ENCODE assay signal across 24 cellular contexts in genomic region chr15:96067677-96068076, GRCh38.
DNase-seq lines count a peak whose midpoint lies in the region; ATAC-seq, FAIRE-seq and TF ChIP-seq lines count a peak whose summit lies in the region.
"Had no signal": no experiment of that assay in that cellular context is flagged by ENCODE, and none has a peak within 500 bp of the region (broad histone marks: within the 10 kb centered on the region; RNA-seq: fewer than 3 reads in every experiment).

No MANE protein-coding gene starts in this region.

- H3K4me2 ChIP-seq in BLaER1 (peak overlapping the region; percentile 30; the same call in 1 of the 2 replicates), K562 (ENCODE audit: insufficient read depth, low read length) (no peak overlapping the region)
- H3K4me2 ChIP-seq: A549, GM23338 had no signal

- H3K4me1 Mint-ChIP-seq in Caco-2 (ENCODE audit: low read depth, unreplicated experiment) = peaks cover 18% of the 10 kb centered on the region
- peaks cover 10% of the 10 kb centered on the region for H3K4me1 Mint-ChIP-seq in progenitor cell of endocrine pancreas (ENCODE audit: low read depth)
- H3K4me1 Mint-ChIP-seq: CD4-positive, CD25-positive, alpha-beta regulatory T cell; GM23338 had no signal

- WGBS in K562 (ENCODE audit: insufficient coverage, low coverage, missing lambda C conversion rate) = 75% methylated on average over 2 of the region's 2 CpGs

- H3K9me1 ChIP-seq in K562 (ENCODE audit: control insufficient read depth, insufficient read depth, low read length) = no peaks in the 10 kb centered on the region

- no peaks in the 10 kb centered on the region for H4K20me1 ChIP-seq in BLaER1
- no peaks in the 10 kb centered on the region for H4K20me1 ChIP-seq in K562 (replicated peaks; ENCODE audit: control insufficient read depth, insufficient read depth, low read length)

- no peak for TF ChIP-seq EP300 in K562 (IDR thresholded peaks at IDR 0.05; ENCODE audit: low read length)

- BruUV-seq in Caco-2 (replicated peaks; lab: Mats Ljungman, UMichigan) (no TSS peak), K562 (replicated peaks; lab: Mats Ljungman, UMichigan) (no TSS peak)

- TF ChIP-seq RAD21 in K562 (CRISPR knock-in tag; conservative IDR thresholded peaks at IDR 0.05 in 1 of 2, IDR thresholded peaks at IDR 0.05 in 1 of 2) = no peak

- no peaks in the 10 kb centered on the region for H3K79me2 ChIP-seq in K562 (ENCODE audit: control insufficient read depth, insufficient read depth, low read length)

- H3K27me3 Mint-ChIP-seq in Caco-2 (ENCODE audit: insufficient read depth, unreplicated experiment) (no peaks in the 10 kb centered on the region), progenitor cell of endocrine pancreas (no peaks in the 10 kb centered on the region)
- H3K27me3 Mint-ChIP-seq: CD4-positive, CD25-positive, alpha-beta regulatory T cell had no signal

- POLR2A ChIA-PET in Caco-2 (lab: Charles Lee) (no interaction called here), K562 (lab: Yijun Ruan, JAX) (interaction anchor here (1.0 kb wide), 1 partner anchor 8 kb away, joined by 3 read pairs; no protein-coding TSS in a partner anchor)

- in situ Hi-C loops in K562 (cut with MboI) = no loop called here

- peak; percentile 6 for FAIRE-seq in K562 (lab: Jason Lieb, UNC)
- FAIRE-seq: A549, D721Med, GM12878, GM19239 had no signal

- H3K9me3 Mint-ChIP-seq in Caco-2 (ENCODE audit: unreplicated experiment) (peaks cover 14% of the 10 kb centered on the region), progenitor cell of endocrine pancreas (ENCODE audit: low read depth) (peaks cover 5% of the 10 kb centered on the region)
- H3K9me3 Mint-ChIP-seq: CD8-positive, alpha-beta T cell; GM23338; H9; HFFc6 had no signal

- no peak for TF ChIP-seq POLR2A in K562 (conservative IDR thresholded peaks at IDR 0.05)

- ATAC-seq in K562 (peak; percentile 53), left cardiac atrium (no peak)
- ATAC-seq: A549; CD8-positive, alpha-beta T cell; GM23338 had no signal

- H3K9ac ChIP-seq in BLaER1 (no peak overlapping the region), K562 (ENCODE audit: insufficient read depth in 1 of 2, low read depth in 2 of 2, low read length in 2 of 2) (no peak overlapping the region)

- DNase-seq in Caco-2 (no peak), K562 (ENCODE audit: extremely low read depth in 1 of 4, low spot score in 3 of 4) (no peak), progenitor cell of endocrine pancreas (ENCODE audit: low spot score, unreplicated experiment) (no peak), left cardiac atrium (no peak), NCI-H2171 treated with DMSO at 0.1 percent for 48 hours (lab: John Stamatoyannopoulos, UW) (no peak)
- no peak for DNase-seq in activated CD8-positive, alpha-beta memory T cell treated with anti-CD3 and anti-CD28 coated beads for 24 hours
- DNase-seq: 8988T; ACHN; BE2C; CD4-positive, CD25-positive, alpha-beta regulatory T cell; CD8-positive, alpha-beta T cell; DMS 273 treated with DMSO at 0.1 percent for 48 hours; DMS79; EL; GDM1; H9; HFFc6 had no signal

- CTCF ChIA-PET in Caco-2 (lab: Charles Lee) = interaction anchor here (0.6 kb wide), 1 partner anchor 808 kb away, joined by 4 read pairs; no protein-coding TSS in a partner anchor
- CTCF ChIA-PET in K562 (lab: Yijun Ruan, JAX; ENCODE audit: low intra/inter-chr PET ratio) = no interaction called here

- H3K4me3 ChIP-seq in BLaER1 (no peak overlapping the region), Caco-2 (ENCODE audit: low read depth, low read length) (no peak overlapping the region), K562 (no peak overlapping the region)
- H3K4me3 ChIP-seq: A549, GM12878, GM23338 had no signal

- TF ChIP-seq CTCF in Caco-2 (IDR thresholded peaks at IDR 0.05; ENCODE audit: insufficient read depth in 1 of 2, low read depth in 1 of 2, low read length in 1 of 2, severe bottlenecking in 1 of 2, unreplicated experiment in 1 of 2) = no peak
- TF ChIP-seq CTCF in K562 (IDR thresholded peaks at IDR 0.05 in 2 of 3, conservative IDR thresholded peaks at IDR 0.05 in 1 of 3; ENCODE audit: insufficient read depth in 2 of 3, low read depth in 1 of 3, low read length in 3 of 3) = no peak
- no peak for TF ChIP-seq CTCF in progenitor cell of endocrine pancreas (IDR thresholded peaks at IDR 0.05; ENCODE audit: unreplicated experiment)

- no peak overlapping the region for H3K4me3 Mint-ChIP-seq in Caco-2 (ENCODE audit: unreplicated experiment)
- H3K4me3 Mint-ChIP-seq in progenitor cell of endocrine pancreas (ENCODE audit: low read depth) = no peak overlapping the region
- H3K4me3 Mint-ChIP-seq: CD4-positive, CD25-positive, alpha-beta regulatory T cell; CD8-positive, alpha-beta T cell; GM23338; H9; HFFc6 had no signal

- no peak overlapping the region for H3K27ac ChIP-seq in BLaER1
- H3K27ac ChIP-seq in K562 (ENCODE audit: extremely low read depth, low read depth, low read length) = no peak overlapping the region
- H3K27ac ChIP-seq: A549, C4-2B had no signal

- peak overlapping the region; percentile 55; the same call in 1 of the 2 replicates for H2AFZ ChIP-seq in K562 (ENCODE audit: low read depth, low read length)
- H2AFZ ChIP-seq: GM23338 had no signal

- H3K4me1 ChIP-seq in BLaER1 = peaks cover 8% of the 10 kb centered on the region; the same call in 1 of the 2 replicates
- peaks cover 53% of the 10 kb centered on the region for H3K4me1 ChIP-seq in Caco-2
- peaks cover 0 to 7% of the 10 kb centered on the region in 2 experiments; a peak in 3 of 5 replicates for H3K4me1 ChIP-seq in K562 (replicated peaks in 1 of 2; ENCODE audit: control insufficient read depth in 2 of 2, insufficient read depth in 2 of 2, low read length in 2 of 2)
- H3K4me1 ChIP-seq: BE2C had no signal

- H3K9me3 ChIP-seq in BLaER1 = no peaks in the 10 kb centered on the region
- H3K9me3 ChIP-seq in Caco-2 = peaks cover 10% of the 10 kb centered on the region
- H3K9me3 ChIP-seq in K562 (replicated peaks; ENCODE audit: control insufficient read depth, insufficient read depth, low read depth, low read length) = no peaks in the 10 kb centered on the region; the same call in 1 of the 2 replicates
- H3K9me3 ChIP-seq: A549, BE2C had no signal

- H3K27me3 ChIP-seq in BLaER1 (no peaks in the 10 kb centered on the region), Caco-2 (replicated peaks; ENCODE audit: control insufficient read depth, insufficient read depth, low read length) (no peaks in the 10 kb centered on the region), K562 (ENCODE audit: control insufficient read depth in 2 of 2, insufficient read depth in 2 of 2, low read length in 2 of 2) (no peaks in the 10 kb centered on the region)
- H3K27me3 ChIP-seq: BE2C had no signal

- intact Hi-C loops in Caco-2 (cut with micrococcal nuclease; ENCODE audit: unreplicated experiment) (loop anchor here (1.0 kb wide), 1 partner anchor 104 kb away; no protein-coding TSS in a partner anchor), K562 (cut with micrococcal nuclease) (no loop called here), left cardiac atrium (cut with DNase I) (no loop called here)

- H3K27ac Mint-ChIP-seq in Caco-2 (ENCODE audit: unreplicated experiment) = peak overlapping the region; percentile 70
- peak overlapping the region; percentile 71 for H3K27ac Mint-ChIP-seq in progenitor cell of endocrine pancreas
- H3K27ac Mint-ChIP-seq: CD4-positive, CD25-positive, alpha-beta regulatory T cell; CD8-positive, alpha-beta T cell; GM23338; H9; HFFc6 had no signal

- H3K36me3 Mint-ChIP-seq in Caco-2 (ENCODE audit: insufficient read depth, unreplicated experiment) (peaks cover 13% of the 10 kb centered on the region), progenitor cell of endocrine pancreas (ENCODE audit: insufficient read depth) (no peaks in the 10 kb centered on the region)
- H3K36me3 Mint-ChIP-seq: CD4-positive, CD25-positive, alpha-beta regulatory T cell; CD8-positive, alpha-beta T cell had no signal

- no peaks in the 10 kb centered on the region for H3K36me3 ChIP-seq in BLaER1
- no peaks in the 10 kb centered on the region for H3K36me3 ChIP-seq in Caco-2 (ENCODE audit: control insufficient read depth, insufficient read depth, low read length)
- H3K36me3 ChIP-seq in K562 (ENCODE audit: control insufficient read depth, insufficient read depth, low read length) = no peaks in the 10 kb centered on the region
- H3K36me3 ChIP-seq: BE2C had no signal

TF ChIP-seq in K562, 482 proteins besides CTCF, POLR2A, EP300 and RAD21 (continues in another document):
- TF ChIP-seq JUND (IDR thresholded peaks at IDR 0.05; ENCODE audit: borderline replicate concordance, low read depth, low read length) (no peak), JUND (tag; IDR thresholded peaks at IDR 0.05; ENCODE audit: borderline replicate concordance, low read depth, low read length) (no peak), TGIF2 (CRISPR knock-in tag; IDR thresholded peaks at IDR 0.05) (no peak), ETV1 (tag; conservative IDR thresholded peaks at IDR 0.05; ENCODE audit: low read depth) (no peak), DMBX1 (CRISPR knock-in tag; IDR thresholded peaks at IDR 0.05; ENCODE audit: borderline replicate concordance) (no peak)
- TF ChIP-seq, protein P1, sequence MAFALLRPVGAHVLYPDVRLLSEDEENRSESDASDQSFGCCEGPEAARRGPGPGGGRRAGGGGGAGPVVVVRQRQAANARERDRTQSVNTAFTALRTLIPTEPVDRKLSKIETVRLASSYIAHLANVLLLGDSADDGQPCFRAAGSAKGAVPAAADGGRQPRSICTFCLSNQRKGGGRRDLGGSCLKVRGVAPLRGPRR (CRISPR knock-in tag; IDR thresholded peaks at IDR 0.05) = no peak
- TF ChIP-seq, protein P2, sequence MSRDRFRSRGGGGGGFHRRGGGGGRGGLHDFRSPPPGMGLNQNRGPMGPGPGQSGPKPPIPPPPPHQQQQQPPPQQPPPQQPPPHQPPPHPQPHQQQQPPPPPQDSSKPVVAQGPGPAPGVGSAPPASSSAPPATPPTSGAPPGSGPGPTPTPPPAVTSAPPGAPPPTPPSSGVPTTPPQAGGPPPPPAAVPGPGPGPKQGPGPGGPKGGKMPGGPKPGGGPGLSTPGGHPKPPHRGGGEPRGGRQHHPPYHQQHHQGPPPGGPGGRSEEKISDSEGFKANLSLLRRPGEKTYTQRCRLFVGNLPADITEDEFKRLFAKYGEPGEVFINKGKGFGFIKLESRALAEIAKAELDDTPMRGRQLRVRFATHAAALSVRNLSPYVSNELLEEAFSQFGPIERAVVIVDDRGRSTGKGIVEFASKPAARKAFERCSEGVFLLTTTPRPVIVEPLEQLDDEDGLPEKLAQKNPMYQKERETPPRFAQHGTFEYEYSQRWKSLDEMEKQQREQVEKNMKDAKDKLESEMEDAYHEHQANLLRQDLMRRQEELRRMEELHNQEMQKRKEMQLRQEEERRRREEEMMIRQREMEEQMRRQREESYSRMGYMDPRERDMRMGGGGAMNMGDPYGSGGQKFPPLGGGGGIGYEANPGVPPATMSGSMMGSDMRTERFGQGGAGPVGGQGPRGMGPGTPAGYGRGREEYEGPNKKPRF (IDR thresholded peaks at IDR 0.05; ENCODE audit: low read depth, low read length) = no peak
- TF ChIP-seq, protein P3, sequence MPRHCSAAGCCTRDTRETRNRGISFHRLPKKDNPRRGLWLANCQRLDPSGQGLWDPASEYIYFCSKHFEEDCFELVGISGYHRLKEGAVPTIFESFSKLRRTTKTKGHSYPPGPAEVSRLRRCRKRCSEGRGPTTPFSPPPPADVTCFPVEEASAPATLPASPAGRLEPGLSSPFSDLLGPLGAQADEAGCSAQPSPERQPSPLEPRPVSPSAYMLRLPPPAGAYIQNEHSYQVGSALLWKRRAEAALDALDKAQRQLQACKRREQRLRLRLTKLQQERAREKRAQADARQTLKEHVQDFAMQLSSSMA (CRISPR knock-in tag; IDR thresholded peaks at IDR 0.05) = no peak
